Comparison of ENCODE assay signal across 35 cellular contexts in genomic region chr1:44322367-44322766, GRCh38.
"Had no signal": no experiment of that assay in that cellular context is flagged by ENCODE, and none has a peak within 500 bp of the region (broad histone marks: within the 10 kb centered on the region; RNA-seq: fewer than 3 reads in every experiment).

No MANE protein-coding gene starts in this region.

- H3K27ac ChIP-seq: KMS-11 had no signal

- H3K4me3 ChIP-seq: MG63 had no signal

- H3K9me3 ChIP-seq: MG63 had no signal

- DNase-seq: Karpas-422, Kasumi-1, MG63, MM.1S, MV-4-11, NCI-H1048, NCI-H1092, NCI-H1092 treated with DMSO at 0.1 percent for 48 hours, NCI-H1105, NCI-H1105 treated with DMSO at 0.1 percent for 48 hours, NCI-H1417, NCI-H1417 treated with DMSO at 0.1 percent for 48 hours, NCI-H1436, NCI-H1436 treated with DMSO at 0.1 percent for 48 hours, NCI-H146, NCI-H1694, NCI-H1694 treated with DMSO at 0.1 percent for 48 hours, NCI-H187, NCI-H187 treated with DMSO at 0.1 percent for 48 hours, NCI-H1930, NCI-H2029, NCI-H2029 treated with DMSO at 0.1 percent for 48 hours, NCI-H2081, NCI-H2081 treated with DMSO at 0.1 percent for 48 hours, NCI-H2107, NCI-H2171, NCI-H2171 treated with DMSO at 0.1 percent for 48 hours, NCI-H2227 treated with DMSO at 0.1 percent for 48 hours, NCI-H226, NCI-H345, NCI-H446, NCI-H446 treated with DMSO at 0.1 percent for 48 hours, NCI-H510A, NCI-H510A treated with DMSO at 0.1 percent for 48 hours had no signal

- H3K27me3 ChIP-seq: MG63 had no signal
